Comparison of ENCODE assay signal across 7 cellular contexts in genomic region chr4:119255223-119255622, GRCh38. TPM values are rescaled to one million over a fixed set of nuclear protein-coding genes. Genes with fewer than 3 reads are reported as not detected.
A peak's percentile ranks its signal among the peaks of the same experiment; 100 is the strongest.
DNase-seq lines count a peak whose midpoint lies in the region; TF ChIP-seq lines count a peak whose summit lies in the region.
"Not testable (repeated sequence)": the region's sequence is repeated elsewhere in the genome, so short reads cannot be mapped to it uniquely, and the experiment has no call there.

No MANE protein-coding gene starts in this region.

- H3K9me3 Mint-ChIP-seq in chondrocyte (ENCODE audit: low read depth), result peaks cover 20% of the 10 kb centered on the region
- H3K9me3 Mint-ChIP-seq in endothelial cell (ENCODE audit: unreplicated experiment), result not testable (repeated sequence)
- H3K9me3 Mint-ChIP-seq in neural crest cell, result peaks cover 14% of the 10 kb centered on the region

- not testable (repeated sequence) for TF ChIP-seq POLR2A in spleen (IDR thresholded peaks at IDR 0.05)

- H3K27me3 Mint-ChIP-seq in chondrocyte (ENCODE audit: low read depth); endothelial cell (ENCODE audit: unreplicated experiment); neural crest cell (ENCODE audit: low read depth): not testable (repeated sequence)

- intact Hi-C loops in spleen (cut with DNase I; ENCODE audit: low total_unique reads), result not testable (repeated sequence)

- H3K27ac Mint-ChIP-seq in chondrocyte (ENCODE audit: unreplicated experiment); endothelial cell (ENCODE audit: unreplicated experiment): not testable (repeated sequence)
- H3K27ac Mint-ChIP-seq in neural crest cell (ENCODE audit: unreplicated experiment), result peak overlapping the region; percentile 27

- peak; percentile 11 for TF ChIP-seq CTCF in chondrocyte (IDR thresholded peaks at IDR 0.05)
- TF ChIP-seq CTCF in endothelial cell (IDR thresholded peaks at IDR 0.05; ENCODE audit: unreplicated experiment); neural crest cell (conservative IDR thresholded peaks at IDR 0.05); spleen (IDR thresholded peaks at IDR 0.05 in 8 of 11, conservative IDR thresholded peaks at IDR 0.05 in 3 of 11): not testable (repeated sequence)

- not testable (repeated sequence) for H3K4me1 Mint-ChIP-seq in chondrocyte (ENCODE audit: low read depth); endothelial cell (ENCODE audit: unreplicated experiment); neural crest cell

- H3K36me3 Mint-ChIP-seq in chondrocyte (ENCODE audit: low read depth), result peaks cover 42% of the 10 kb centered on the region
- peaks cover 40% of the 10 kb centered on the region for H3K36me3 Mint-ChIP-seq in endothelial cell (ENCODE audit: low read depth, unreplicated experiment)
- peaks cover 25% of the 10 kb centered on the region for H3K36me3 Mint-ChIP-seq in neural crest cell (ENCODE audit: low read depth)

- H3K4me3 Mint-ChIP-seq in chondrocyte (ENCODE audit: unreplicated experiment); endothelial cell (ENCODE audit: unreplicated experiment); neural crest cell: not testable (repeated sequence)

- H3K9ac ChIP-seq in HUES48 (ENCODE audit: low read depth, low read length), result not testable (repeated sequence)

- DNase-seq in ELF-1 (ENCODE audit: low read depth, low spot score) (peak; percentile 83), endothelial cell (ENCODE audit: low spot score) (peak; percentile 6), spleen (peak; percentile 55)
- not testable (repeated sequence) for DNase-seq in chondrocyte (ENCODE audit: low spot score); neural crest cell (ENCODE audit: low read depth, low spot score)

- 92 to 95% (median 94%) methylated on average over 8 to 10 of the region's 10 CpGs for WGBS in spleen, 5 donors

- not testable (repeated sequence) for H3K9me3 ChIP-seq in HUES48 (ENCODE audit: control insufficient read depth, insufficient read depth, low read length); iPS-18c (ENCODE audit: control insufficient read depth, insufficient read depth, low read length)
- peaks cover 0 to 19% (median 8%) of the 10 kb centered on the region in 8 donors for H3K9me3 ChIP-seq in spleen

- H3K36me3 ChIP-seq in HUES48 (ENCODE audit: control insufficient read depth, insufficient read depth, low read length), result peaks cover 42% of the 10 kb centered on the region
- H3K36me3 ChIP-seq in spleen, result peaks cover 0 to 85% (median 16%) of the 10 kb centered on the region in 6 donors

- not testable (repeated sequence) for H3K4me1 ChIP-seq in HUES48 (ENCODE audit: control insufficient read depth, insufficient read depth, low read length); spleen

- H3K4me3 ChIP-seq in HUES48 (ENCODE audit: low read depth, low read length); spleen: not testable (repeated sequence)
- 0 out of 2 replicates have a peak overlapping the region, but pooled peaks have one; percentile 4 for H3K4me3 ChIP-seq in iPS-18c (ENCODE audit: insufficient read depth, low read depth, low read length)

- not testable (repeated sequence) for H3K27me3 ChIP-seq in HUES48 (ENCODE audit: control insufficient read depth, insufficient read depth, low read length); spleen (replicated peaks in 1 of 7)

- H3K27ac ChIP-seq in HUES48 (ENCODE audit: low read depth, low read length), result peak overlapping the region; percentile 65
- not testable (repeated sequence) for H3K27ac ChIP-seq in spleen

RNA-seq across cellular contexts. Expression of gene USP53, which starts 42.7 kb away (rescaled TPM):
- total RNA-seq in chondrocyte (20.0 to 22.3 TPM (median 20.0 TPM) in 3 replicates), endothelial cell (ENCODE audit: unreplicated experiment) (18.5 TPM), neural crest cell (6.4 and 7.1 TPM in 2 replicates), spleen (10 to 100 TPM in 6 of 7 donors, 1 to 10 TPM in 1; 8.1 to 42.6 (median 22.7) TPM)
- polyA plus RNA-seq in spleen, result 1 to 10 TPM; 4.0 to 7.4 (median 5.8) TPM
